1 cellular context compared by ENCODE assay signal in the genomic region with DNA sequence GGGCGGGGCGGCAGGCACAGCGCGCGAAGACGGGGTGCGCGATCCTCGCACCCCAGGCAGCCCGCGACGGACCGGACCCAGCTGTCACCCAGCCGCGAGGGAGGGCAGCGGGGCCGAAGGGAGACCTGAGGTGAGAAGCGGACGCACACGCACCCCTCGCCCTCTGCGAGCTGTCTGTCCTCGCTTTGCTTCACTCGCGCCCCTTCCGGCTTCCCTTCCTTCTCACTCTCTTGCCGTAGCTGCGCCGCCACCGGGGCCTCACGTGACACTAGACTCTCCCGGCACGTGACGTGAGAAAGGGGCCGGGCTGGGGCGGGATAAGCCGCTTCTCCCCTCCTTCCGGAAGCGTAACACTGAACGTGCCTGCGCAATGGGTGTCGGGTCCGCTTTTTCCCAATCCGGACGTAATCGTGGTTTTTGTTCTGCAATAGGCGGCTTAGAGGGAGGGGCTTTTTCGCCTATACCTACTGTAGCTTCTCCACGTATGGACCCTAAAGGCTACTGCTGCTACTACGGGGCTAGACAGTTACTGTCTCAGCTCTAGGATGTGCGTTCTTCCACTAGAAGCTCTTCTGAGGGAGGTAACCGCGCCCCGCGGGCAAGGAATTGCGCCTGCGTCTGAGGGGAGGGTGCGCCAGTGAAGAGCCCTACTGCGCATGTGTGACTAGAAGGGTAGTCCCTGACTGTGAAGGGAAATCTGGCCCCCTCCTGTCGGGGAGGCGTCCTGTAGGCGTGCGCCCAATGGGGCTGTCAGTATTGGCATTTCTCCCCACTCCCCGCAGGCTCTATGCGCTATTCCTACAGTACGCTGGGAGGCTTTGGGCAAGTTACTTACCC.
TF ChIP-seq lines count a peak whose summit lies in the region.

A gene (minus strand): TSS at position 270 of the 837 bp plus-strand sequence. CDS start 434 bp downstream, outside the sequence.
A gene with protein sequence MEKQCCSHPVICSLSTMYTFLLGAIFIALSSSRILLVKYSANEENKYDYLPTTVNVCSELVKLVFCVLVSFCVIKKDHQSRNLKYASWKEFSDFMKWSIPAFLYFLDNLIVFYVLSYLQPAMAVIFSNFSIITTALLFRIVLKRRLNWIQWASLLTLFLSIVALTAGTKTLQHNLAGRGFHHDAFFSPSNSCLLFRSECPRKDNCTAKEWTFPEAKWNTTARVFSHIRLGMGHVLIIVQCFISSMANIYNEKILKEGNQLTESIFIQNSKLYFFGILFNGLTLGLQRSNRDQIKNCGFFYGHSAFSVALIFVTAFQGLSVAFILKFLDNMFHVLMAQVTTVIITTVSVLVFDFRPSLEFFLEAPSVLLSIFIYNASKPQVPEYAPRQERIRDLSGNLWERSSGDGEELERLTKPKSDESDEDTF (plus strand): TSS at position 353 of the 837 bp plus-strand sequence. CDS start 1,359 bp downstream, outside the sequence.

TF ChIP-seq in HepG2, 621 proteins besides CTCF, POLR2A, EP300 and RAD21 (continues in another document):
- TF ChIP-seq ATF7-NPFF (CRISPR knock-in tag; IDR thresholded peaks at IDR 0.05; ENCODE audit: low read depth): peak; percentile 72; the same call in 1 of the 2 replicates
- no peak for TF ChIP-seq ZNF816 (CRISPR knock-in tag; IDR thresholded peaks at IDR 0.05; ENCODE audit: borderline replicate concordance)
- TF ChIP-seq ZNF484 (CRISPR knock-in tag; IDR thresholded peaks at IDR 0.05; ENCODE audit: borderline replicate concordance, low read depth): no peak
- TF ChIP-seq, protein P1, sequence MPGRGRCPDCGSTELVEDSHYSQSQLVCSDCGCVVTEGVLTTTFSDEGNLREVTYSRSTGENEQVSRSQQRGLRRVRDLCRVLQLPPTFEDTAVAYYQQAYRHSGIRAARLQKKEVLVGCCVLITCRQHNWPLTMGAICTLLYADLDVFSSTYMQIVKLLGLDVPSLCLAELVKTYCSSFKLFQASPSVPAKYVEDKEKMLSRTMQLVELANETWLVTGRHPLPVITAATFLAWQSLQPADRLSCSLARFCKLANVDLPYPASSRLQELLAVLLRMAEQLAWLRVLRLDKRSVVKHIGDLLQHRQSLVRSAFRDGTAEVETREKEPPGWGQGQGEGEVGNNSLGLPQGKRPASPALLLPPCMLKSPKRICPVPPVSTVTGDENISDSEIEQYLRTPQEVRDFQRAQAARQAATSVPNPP (CRISPR knock-in tag; IDR thresholded peaks at IDR 0.05): peak; percentile 92
- no peak for TF ChIP-seq NBN (conservative IDR thresholded peaks at IDR 0.05)
- no peak for TF ChIP-seq PAX8 (CRISPR knock-in tag; IDR thresholded peaks at IDR 0.05; ENCODE audit: borderline replicate concordance)
- TF ChIP-seq ARNT2 (CRISPR knock-in tag; IDR thresholded peaks at IDR 0.05; ENCODE audit: low read depth): peak; percentile 94; the same call in 1 of the 2 replicates
- TF ChIP-seq, protein P2, sequence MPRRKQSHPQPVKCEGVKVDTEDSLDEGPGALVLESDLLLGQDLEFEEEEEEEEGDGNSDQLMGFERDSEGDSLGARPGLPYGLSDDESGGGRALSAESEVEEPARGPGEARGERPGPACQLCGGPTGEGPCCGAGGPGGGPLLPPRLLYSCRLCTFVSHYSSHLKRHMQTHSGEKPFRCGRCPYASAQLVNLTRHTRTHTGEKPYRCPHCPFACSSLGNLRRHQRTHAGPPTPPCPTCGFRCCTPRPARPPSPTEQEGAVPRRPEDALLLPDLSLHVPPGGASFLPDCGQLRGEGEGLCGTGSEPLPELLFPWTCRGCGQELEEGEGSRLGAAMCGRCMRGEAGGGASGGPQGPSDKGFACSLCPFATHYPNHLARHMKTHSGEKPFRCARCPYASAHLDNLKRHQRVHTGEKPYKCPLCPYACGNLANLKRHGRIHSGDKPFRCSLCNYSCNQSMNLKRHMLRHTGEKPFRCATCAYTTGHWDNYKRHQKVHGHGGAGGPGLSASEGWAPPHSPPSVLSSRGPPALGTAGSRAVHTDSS (CRISPR knock-in tag; conservative IDR thresholded peaks at IDR 0.05): no peak
- TF ChIP-seq, protein P3, sequence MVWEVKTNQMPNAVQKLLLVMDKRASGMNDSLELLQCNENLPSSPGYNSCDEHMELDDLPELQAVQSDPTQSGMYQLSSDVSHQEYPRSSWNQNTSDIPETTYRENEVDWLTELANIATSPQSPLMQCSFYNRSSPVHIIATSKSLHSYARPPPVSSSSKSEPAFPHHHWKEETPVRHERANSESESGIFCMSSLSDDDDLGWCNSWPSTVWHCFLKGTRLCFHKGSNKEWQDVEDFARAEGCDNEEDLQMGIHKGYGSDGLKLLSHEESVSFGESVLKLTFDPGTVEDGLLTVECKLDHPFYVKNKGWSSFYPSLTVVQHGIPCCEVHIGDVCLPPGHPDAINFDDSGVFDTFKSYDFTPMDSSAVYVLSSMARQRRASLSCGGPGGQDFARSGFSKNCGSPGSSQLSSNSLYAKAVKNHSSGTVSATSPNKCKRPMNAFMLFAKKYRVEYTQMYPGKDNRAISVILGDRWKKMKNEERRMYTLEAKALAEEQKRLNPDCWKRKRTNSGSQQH (CRISPR knock-in tag; IDR thresholded peaks at IDR 0.05; ENCODE audit: low read depth): 0 out of 2 replicates have a peak, but pooled peaks have one; percentile 15
- TF ChIP-seq, protein P4, sequence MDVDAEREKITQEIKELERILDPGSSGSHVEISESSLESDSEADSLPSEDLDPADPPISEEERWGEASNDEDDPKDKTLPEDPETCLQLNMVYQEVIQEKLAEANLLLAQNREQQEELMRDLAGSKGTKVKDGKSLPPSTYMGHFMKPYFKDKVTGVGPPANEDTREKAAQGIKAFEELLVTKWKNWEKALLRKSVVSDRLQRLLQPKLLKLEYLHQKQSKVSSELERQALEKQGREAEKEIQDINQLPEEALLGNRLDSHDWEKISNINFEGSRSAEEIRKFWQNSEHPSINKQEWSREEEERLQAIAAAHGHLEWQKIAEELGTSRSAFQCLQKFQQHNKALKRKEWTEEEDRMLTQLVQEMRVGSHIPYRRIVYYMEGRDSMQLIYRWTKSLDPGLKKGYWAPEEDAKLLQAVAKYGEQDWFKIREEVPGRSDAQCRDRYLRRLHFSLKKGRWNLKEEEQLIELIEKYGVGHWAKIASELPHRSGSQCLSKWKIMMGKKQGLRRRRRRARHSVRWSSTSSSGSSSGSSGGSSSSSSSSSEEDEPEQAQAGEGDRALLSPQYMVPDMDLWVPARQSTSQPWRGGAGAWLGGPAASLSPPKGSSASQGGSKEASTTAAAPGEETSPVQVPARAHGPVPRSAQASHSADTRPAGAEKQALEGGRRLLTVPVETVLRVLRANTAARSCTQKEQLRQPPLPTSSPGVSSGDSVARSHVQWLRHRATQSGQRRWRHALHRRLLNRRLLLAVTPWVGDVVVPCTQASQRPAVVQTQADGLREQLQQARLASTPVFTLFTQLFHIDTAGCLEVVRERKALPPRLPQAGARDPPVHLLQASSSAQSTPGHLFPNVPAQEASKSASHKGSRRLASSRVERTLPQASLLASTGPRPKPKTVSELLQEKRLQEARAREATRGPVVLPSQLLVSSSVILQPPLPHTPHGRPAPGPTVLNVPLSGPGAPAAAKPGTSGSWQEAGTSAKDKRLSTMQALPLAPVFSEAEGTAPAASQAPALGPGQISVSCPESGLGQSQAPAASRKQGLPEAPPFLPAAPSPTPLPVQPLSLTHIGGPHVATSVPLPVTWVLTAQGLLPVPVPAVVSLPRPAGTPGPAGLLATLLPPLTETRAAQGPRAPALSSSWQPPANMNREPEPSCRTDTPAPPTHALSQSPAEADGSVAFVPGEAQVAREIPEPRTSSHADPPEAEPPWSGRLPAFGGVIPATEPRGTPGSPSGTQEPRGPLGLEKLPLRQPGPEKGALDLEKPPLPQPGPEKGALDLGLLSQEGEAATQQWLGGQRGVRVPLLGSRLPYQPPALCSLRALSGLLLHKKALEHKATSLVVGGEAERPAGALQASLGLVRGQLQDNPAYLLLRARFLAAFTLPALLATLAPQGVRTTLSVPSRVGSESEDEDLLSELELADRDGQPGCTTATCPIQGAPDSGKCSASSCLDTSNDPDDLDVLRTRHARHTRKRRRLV (CRISPR knock-in tag; IDR thresholded peaks at IDR 0.05): 0 out of 2 replicates have a peak, but pooled peaks have one; percentile 19
- TF ChIP-seq GATA4 (IDR thresholded peaks at IDR 0.05; ENCODE audit: borderline replicate concordance, low read depth): peak; percentile 73; the same call in 1 of the 2 replicates
- no peak for TF ChIP-seq HMG20B (CRISPR knock-in tag; conservative IDR thresholded peaks at IDR 0.05)
- TF ChIP-seq, protein P5, sequence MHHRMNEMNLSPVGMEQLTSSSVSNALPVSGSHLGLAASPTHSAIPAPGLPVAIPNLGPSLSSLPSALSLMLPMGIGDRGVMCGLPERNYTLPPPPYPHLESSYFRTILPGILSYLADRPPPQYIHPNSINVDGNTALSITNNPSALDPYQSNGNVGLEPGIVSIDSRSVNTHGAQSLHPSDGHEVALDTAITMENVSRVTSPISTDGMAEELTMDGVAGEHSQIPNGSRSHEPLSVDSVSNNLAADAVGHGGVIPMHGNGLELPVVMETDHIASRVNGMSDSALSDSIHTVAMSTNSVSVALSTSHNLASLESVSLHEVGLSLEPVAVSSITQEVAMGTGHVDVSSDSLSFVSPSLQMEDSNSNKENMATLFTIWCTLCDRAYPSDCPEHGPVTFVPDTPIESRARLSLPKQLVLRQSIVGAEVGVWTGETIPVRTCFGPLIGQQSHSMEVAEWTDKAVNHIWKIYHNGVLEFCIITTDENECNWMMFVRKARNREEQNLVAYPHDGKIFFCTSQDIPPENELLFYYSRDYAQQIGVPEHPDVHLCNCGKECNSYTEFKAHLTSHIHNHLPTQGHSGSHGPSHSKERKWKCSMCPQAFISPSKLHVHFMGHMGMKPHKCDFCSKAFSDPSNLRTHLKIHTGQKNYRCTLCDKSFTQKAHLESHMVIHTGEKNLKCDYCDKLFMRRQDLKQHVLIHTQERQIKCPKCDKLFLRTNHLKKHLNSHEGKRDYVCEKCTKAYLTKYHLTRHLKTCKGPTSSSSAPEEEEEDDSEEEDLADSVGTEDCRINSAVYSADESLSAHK (CRISPR knock-in tag; IDR thresholded peaks at IDR 0.05; ENCODE audit: borderline replicate concordance): no peak
- TF ChIP-seq ZNF563 (CRISPR knock-in tag; IDR thresholded peaks at IDR 0.05): peak; percentile 84
- TF ChIP-seq ZNF138 (CRISPR knock-in tag; IDR thresholded peaks at IDR 0.05; ENCODE audit: low read depth): peak; percentile 83
- no peak for TF ChIP-seq ZNF263 (CRISPR knock-in tag; IDR thresholded peaks at IDR 0.05)
- TF ChIP-seq ZBTB1 (CRISPR knock-in tag; IDR thresholded peaks at IDR 0.05; ENCODE audit: borderline replicate concordance): no peak
- TF ChIP-seq TOE1 (CRISPR knock-in tag; IDR thresholded peaks at IDR 0.05): no peak; the same call in 1 of the 2 replicates
- peak; percentile 96 for TF ChIP-seq ZNF772 (CRISPR knock-in tag; IDR thresholded peaks at IDR 0.05)
- peak; percentile 34; the same call in 1 of the 2 replicates for TF ChIP-seq FOXA3 (CRISPR knock-in tag; IDR thresholded peaks at IDR 0.05)
- TF ChIP-seq, protein P6, sequence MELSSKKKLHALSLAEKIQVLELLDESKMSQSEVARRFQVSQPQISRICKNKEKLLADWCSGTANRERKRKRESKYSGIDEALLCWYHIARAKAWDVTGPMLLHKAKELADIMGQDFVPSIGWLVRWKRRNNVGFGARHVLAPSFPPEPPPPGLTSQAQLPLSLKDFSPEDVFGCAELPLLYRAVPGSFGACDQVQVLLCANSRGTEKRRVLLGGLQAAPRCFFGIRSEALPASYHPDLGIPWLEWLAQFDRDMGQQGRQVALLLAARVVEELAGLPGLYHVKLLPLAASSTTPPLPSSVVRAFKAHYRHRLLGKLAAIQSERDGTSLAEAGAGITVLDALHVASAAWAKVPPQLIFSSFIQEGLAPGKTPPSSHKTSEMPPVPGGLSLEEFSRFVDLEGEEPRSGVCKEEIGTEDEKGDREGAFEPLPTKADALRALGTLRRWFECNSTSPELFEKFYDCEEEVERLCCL (CRISPR knock-in tag; IDR thresholded peaks at IDR 0.05; ENCODE audit: borderline replicate concordance): 0 out of 2 replicates have a peak, but pooled peaks have one; percentile 18
- TF ChIP-seq ZNF83 (CRISPR knock-in tag; IDR thresholded peaks at IDR 0.05; ENCODE audit: borderline replicate concordance): no peak
- TF ChIP-seq STAT5B (CRISPR knock-in tag; IDR thresholded peaks at IDR 0.05): no peak
- TF ChIP-seq ZSCAN20 (CRISPR knock-in tag; IDR thresholded peaks at IDR 0.05; ENCODE audit: borderline replicate concordance): 0 out of 2 replicates have a peak, but pooled peaks have one; percentile 13
- TF ChIP-seq, protein P7, sequence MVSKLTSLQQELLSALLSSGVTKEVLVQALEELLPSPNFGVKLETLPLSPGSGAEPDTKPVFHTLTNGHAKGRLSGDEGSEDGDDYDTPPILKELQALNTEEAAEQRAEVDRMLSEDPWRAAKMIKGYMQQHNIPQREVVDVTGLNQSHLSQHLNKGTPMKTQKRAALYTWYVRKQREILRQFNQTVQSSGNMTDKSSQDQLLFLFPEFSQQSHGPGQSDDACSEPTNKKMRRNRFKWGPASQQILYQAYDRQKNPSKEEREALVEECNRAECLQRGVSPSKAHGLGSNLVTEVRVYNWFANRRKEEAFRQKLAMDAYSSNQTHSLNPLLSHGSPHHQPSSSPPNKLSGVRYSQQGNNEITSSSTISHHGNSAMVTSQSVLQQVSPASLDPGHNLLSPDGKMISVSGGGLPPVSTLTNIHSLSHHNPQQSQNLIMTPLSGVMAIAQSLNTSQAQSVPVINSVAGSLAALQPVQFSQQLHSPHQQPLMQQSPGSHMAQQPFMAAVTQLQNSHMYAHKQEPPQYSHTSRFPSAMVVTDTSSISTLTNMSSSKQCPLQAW (CRISPR knock-in tag; IDR thresholded peaks at IDR 0.05): peak; percentile 74
- TF ChIP-seq ZNF724P (CRISPR knock-in tag; IDR thresholded peaks at IDR 0.05; ENCODE audit: borderline replicate concordance): peak; percentile 91
- TF ChIP-seq, protein P8, sequence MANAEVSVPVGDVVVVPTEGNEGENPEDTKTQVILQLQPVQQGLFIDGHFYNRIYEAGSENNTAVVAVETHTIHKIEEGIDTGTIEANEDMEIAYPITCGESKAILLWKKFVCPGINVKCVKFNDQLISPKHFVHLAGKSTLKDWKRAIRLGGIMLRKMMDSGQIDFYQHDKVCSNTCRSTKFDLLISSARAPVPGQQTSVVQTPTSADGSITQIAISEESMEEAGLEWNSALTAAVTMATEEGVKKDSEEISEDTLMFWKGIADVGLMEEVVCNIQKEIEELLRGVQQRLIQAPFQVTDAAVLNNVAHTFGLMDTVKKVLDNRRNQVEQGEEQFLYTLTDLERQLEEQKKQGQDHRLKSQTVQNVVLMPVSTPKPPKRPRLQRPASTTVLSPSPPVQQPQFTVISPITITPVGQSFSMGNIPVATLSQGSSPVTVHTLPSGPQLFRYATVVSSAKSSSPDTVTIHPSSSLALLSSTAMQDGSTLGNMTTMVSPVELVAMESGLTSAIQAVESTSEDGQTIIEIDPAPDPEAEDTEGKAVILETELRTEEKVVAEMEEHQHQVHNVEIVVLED (CRISPR knock-in tag; IDR thresholded peaks at IDR 0.05; ENCODE audit: borderline replicate concordance): peak; percentile 98
- TF ChIP-seq ETV5 (CRISPR knock-in tag; IDR thresholded peaks at IDR 0.05; ENCODE audit: borderline replicate concordance): peak; percentile 93
